21 cellular contexts compared by ENCODE assay signal in genomic region chr6:161924516-161925116, GRCh38.
"Had no signal": no experiment of that assay in that cellular context is flagged by ENCODE, and none has a peak within 500 bp of the region (broad histone marks: within the 10 kb centered on the region; RNA-seq: fewer than 3 reads in every experiment).

No MANE protein-coding gene starts in this region.

- H3K9ac ChIP-seq: neural progenitor cell had no signal

- H3K36me3 Mint-ChIP-seq: neural progenitor cell had no signal

- H3K9me3 Mint-ChIP-seq: activated T-cell treated with anti-CD3 and anti-CD28 coated beads, Interleukin-2, amount 50 U/mL, for 4 hours; activated T-helper 2 cell treated with anti-CD3 and anti-CD28 coated beads, Interferon-gamma antibody, Interleukin-2, Interleukin-4, amounts not matched to agents 10 μg/mL and 5 μg/mL and 100 μg/mL, durations not matched to agents 14 hours and 24 hours and 36 hours; naive thymus-derived CD4-positive, alpha-beta T cell; neural progenitor cell had no signal

- H3K36me3 ChIP-seq: adrenal gland, ascending aorta, colonic mucosa, heart left ventricle, neural progenitor cell, prostate gland, right atrium auricular region had no signal

- H3K27me3 ChIP-seq: adrenal gland, ascending aorta, colonic mucosa, heart left ventricle, neural progenitor cell, right atrium auricular region had no signal

- ATAC-seq: activated T-cell treated with anti-CD3 and anti-CD28 coated beads, Interleukin-2, amount 50 U/mL, for 4 hours; heart left ventricle; naive thymus-derived CD4-positive, alpha-beta T cell had no signal

- H3K9me3 ChIP-seq: adrenal gland, ascending aorta, colonic mucosa, heart left ventricle, prostate gland, right atrium auricular region had no signal

- H3K4me3 ChIP-seq: adrenal gland, ascending aorta, colonic mucosa, heart left ventricle, lung, neural progenitor cell, prostate gland, right atrium auricular region had no signal

- H3K4me1 ChIP-seq: ascending aorta, colonic mucosa, neural progenitor cell, prostate gland, right atrium auricular region had no signal

- FAIRE-seq: bronchial epithelial cell, keratinocyte had no signal

- H3K27ac Mint-ChIP-seq: activated naive CD8-positive, alpha-beta T cell; activated T-helper 2 cell treated with anti-CD3 and anti-CD28 coated beads, Interferon-gamma antibody, Interleukin-2, Interleukin-4, amounts not matched to agents 10 μg/mL and 5 μg/mL and 100 μg/mL, durations not matched to agents 14 hours and 24 hours and 36 hours; naive thymus-derived CD4-positive, alpha-beta T cell; neural progenitor cell had no signal

- H3K4me1 Mint-ChIP-seq: naive thymus-derived CD4-positive, alpha-beta T cell had no signal

- H3K27me3 Mint-ChIP-seq: activated naive CD8-positive, alpha-beta T cell; naive thymus-derived CD4-positive, alpha-beta T cell had no signal

- H3K4me3 Mint-ChIP-seq: activated naive CD8-positive, alpha-beta T cell; activated T-cell treated with anti-CD3 and anti-CD28 coated beads, Interleukin-2, amount 50 U/mL, for 4 hours; naive thymus-derived CD4-positive, alpha-beta T cell; neural progenitor cell had no signal

- DNase-seq: activated CD4-positive, alpha-beta T cell treated with anti-CD3 and anti-CD28 coated beads, Interleukin-2, amount 50 U/mL, for 4 hours; activated CD8-positive, alpha-beta memory T cell treated with anti-CD3 and anti-CD28 coated beads for 24 hours; activated CD8-positive, alpha-beta memory T cell treated with anti-CD3 and anti-CD28 coated beads, Interleukin-2, amount 50 U/mL, for 4 hours; activated naive CD4-positive, alpha-beta T cell; activated T-cell treated with anti-CD3 and anti-CD28 coated beads, Interleukin-2, amount 50 U/mL, for 4 hours; adrenal gland; colonic mucosa; heart left ventricle; naive thymus-derived CD4-positive, alpha-beta T cell; stimulated activated CD4-positive, alpha-beta T cell treated with anti-CD3 and anti-CD28 coated beads, Interleukin-4, amount 100 ng/mL, for 24 hours; stimulated activated naive CD4-positive, alpha-beta T cell treated with Interleukin-2 at 50 U/mL for 16 hours; T-helper 1 cell had no signal
